Comparison of ENCODE assay signal across 9 cellular contexts in genomic region chr2:141911485-141912066, GRCh38.
A peak's percentile ranks its signal among the peaks of the same experiment; 100 is the strongest.
DNase-seq lines count a peak whose midpoint lies in the region; ATAC-seq and TF ChIP-seq lines count a peak whose summit lies in the region.
"Had no signal": no experiment of that assay in that cellular context is flagged by ENCODE, and none has a peak within 500 bp of the region (broad histone marks: within the 10 kb centered on the region; RNA-seq: fewer than 3 reads in every experiment).

No MANE protein-coding gene starts in this region.

- DNase-seq in BJ (ENCODE audit: low read depth): no peak
- DNase-seq in glomerular endothelial cell (ENCODE audit: extremely low read depth, low read depth, low spot score): peak; percentile 25
- DNase-seq in NCI-H146 treated with DMSO at 0.1 percent for 48 hours (lab: John Stamatoyannopoulos, UW; ENCODE audit: unreplicated experiment): no peak
- DNase-seq in activated effector memory CD4-positive, alpha-beta T cell treated with Interleukin-2 at 50 U/mL for 16 hours: no peak
- DNase-seq in C1 segment of cervical spinal cord (lab: John Stamatoyannopoulos, UW): no peak

- POLR2A ChIA-PET in BJ (lab: Charles Lee): no interaction called here

- no peaks in the 10 kb centered on the region for H3K79me2 ChIP-seq in OCI-LY3 (ENCODE audit: low read length)

- TF ChIP-seq CTCF in BJ (IDR thresholded peaks at IDR 0.05; ENCODE audit: insufficient read depth, low read depth, low read length) (peak; percentile 33; the same call in 1 of the 2 replicates), OCI-LY3 (IDR thresholded peaks at IDR 0.05; ENCODE audit: low read depth, low read length) (peak; percentile 65)

- peak; percentile 86 for ATAC-seq in GM18858 (IDR thresholded peaks at IDR 0.05; ENCODE audit: unreplicated experiment)
- ATAC-seq in HG03025 (IDR thresholded peaks at IDR 0.05; ENCODE audit: low FRiP score, unreplicated experiment): peak; percentile 90
- ATAC-seq: K562 had no signal

- H3K36me3 ChIP-seq in BJ (ENCODE audit: control insufficient read depth, insufficient read depth, low read length) (no peaks in the 10 kb centered on the region), OCI-LY3 (replicated peaks; ENCODE audit: low read depth, low read length) (no peaks in the 10 kb centered on the region)

- no peak overlapping the region for H3K27ac ChIP-seq in OCI-LY3 (ENCODE audit: low read length)

- H3K4me1 ChIP-seq in OCI-LY3 (ENCODE audit: low read length): no peaks in the 10 kb centered on the region

- no peaks in the 10 kb centered on the region for H3K27me3 ChIP-seq in BJ (ENCODE audit: control insufficient read depth, insufficient read depth, low read length)
- H3K27me3 ChIP-seq in OCI-LY3 (ENCODE audit: low read depth, low read length): no peaks in the 10 kb centered on the region

- H3K4me2 ChIP-seq in OCI-LY3 (ENCODE audit: low read length): no peak overlapping the region

- no peak overlapping the region for H2AFZ ChIP-seq in OCI-LY3 (ENCODE audit: low read depth, low read length)

- no peaks in the 10 kb centered on the region for H4K20me1 ChIP-seq in OCI-LY3 (ENCODE audit: insufficient read depth, low read length)

- H3K4me3 ChIP-seq in BJ (ENCODE audit: low read depth, low read length) (no peak overlapping the region), OCI-LY3 (ENCODE audit: low read length) (no peak overlapping the region)
- H3K4me3 ChIP-seq: K562 had no signal

- H3K9me3 ChIP-seq in OCI-LY3 (ENCODE audit: insufficient read depth, low read length): no peaks in the 10 kb centered on the region

- H3K9ac ChIP-seq in OCI-LY3 (ENCODE audit: low read length): no peak overlapping the region

- CTCF ChIA-PET in BJ (lab: Yijun Ruan, JAX): interaction anchor here (0.6 to 2.2 kb wide), 8 partner anchors 11 to 755 kb away, joined by 3 to 8 read pairs (median 4); no protein-coding TSS in a partner anchor
